Comparison of ENCODE assay signal across 32 cellular contexts in the genomic region with DNA sequence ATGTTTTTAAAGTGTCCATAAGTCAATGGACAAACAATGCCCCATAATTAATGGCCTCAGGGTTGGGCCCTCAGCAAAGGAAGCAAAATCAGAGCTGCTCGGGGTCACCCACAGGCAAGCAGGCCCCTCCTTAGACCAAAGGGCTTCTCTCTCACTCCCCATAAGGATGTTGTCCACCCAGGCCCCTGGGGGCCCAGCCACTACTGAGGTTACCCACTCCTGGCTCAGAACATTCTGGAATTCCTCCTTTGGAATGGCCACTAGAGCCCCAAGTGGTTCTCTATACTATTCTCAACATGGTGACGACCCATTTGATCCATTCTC. TPM values are rescaled to one million over a fixed set of nuclear protein-coding genes. Genes with fewer than 3 reads are reported as not detected.
"Had no signal": no experiment of that assay in that cellular context is flagged by ENCODE, and none has a peak within 500 bp of the region (broad histone marks: within the 10 kb centered on the region; RNA-seq: fewer than 3 reads in every experiment).

No MANE protein-coding gene starts in this region.

- H3K4me1 Mint-ChIP-seq: activated CD8-positive, alpha-beta memory T cell treated with anti-CD3 and anti-CD28 coated beads, Interleukin-2, amount 10 ng/mL, durations not matched to agents 7 days and 5 days; activated naive CD8-positive, alpha-beta T cell treated with anti-CD3 and anti-CD28 coated beads, Interleukin-2, amount 50 U/mL, for 24 hours had no signal

- H3K36me3 Mint-ChIP-seq: activated CD8-positive, alpha-beta memory T cell treated with anti-CD3 and anti-CD28 coated beads, Interleukin-2, amount 10 ng/mL, durations not matched to agents 7 days and 5 days; activated naive CD4-positive, alpha-beta T cell treated with anti-CD3 and anti-CD28 coated beads, Interleukin-2, amount 50 U/mL, for 72 hours had no signal

- H3K27ac ChIP-seq: brain microvascular endothelial cell, RWPE1, SJSA1 had no signal

- ATAC-seq: activated CD8-positive, alpha-beta memory T cell treated with anti-CD3 and anti-CD28 coated beads, Interleukin-2, amount 10 ng/mL, durations not matched to agents 7 days and 5 days; activated naive CD4-positive, alpha-beta T cell treated with anti-CD3 and anti-CD28 coated beads, Interleukin-2, amount 50 U/mL, for 72 hours; activated naive CD8-positive, alpha-beta T cell treated with anti-CD3 and anti-CD28 coated beads, Interleukin-2, amount 50 U/mL, for 24 hours; activated T-cell treated with anti-CD3 and anti-CD28 coated beads, Interleukin-2, amount 50 U/mL, for 4 hours; K562; SK-N-SH treated with all-trans-retinoic acid at 6 μM for 48 hours; WTC11 had no signal

- DNase-seq: activated CD4-positive, alpha-beta T cell treated with anti-CD3 and anti-CD28 coated beads for 48 hours; activated CD4-positive, alpha-beta T cell treated with anti-CD3 and anti-CD28 coated beads, Interleukin-2, amount 50 U/mL, for 4 hours; activated CD4-positive, CD25-positive, alpha-beta regulatory T cell treated with anti-CD3 and anti-CD28 coated beads, Interleukin-2, amount 50 U/mL, for 72 hours; activated CD8-positive, alpha-beta memory T cell treated with anti-CD3 and anti-CD28 coated beads, Interleukin-2, amount 10 ng/mL, durations not matched to agents 7 days and 5 days; activated effector memory CD4-positive, alpha-beta T cell treated with anti-CD3 and anti-CD28 coated beads, Interleukin-2, amount 50 U/mL, for 16 hours; activated naive CD4-positive, alpha-beta T cell treated with Interleukin-2 at 50 U/mL for 16 hours; activated naive CD8-positive, alpha-beta T cell treated with anti-CD3 and anti-CD28 coated beads, Interleukin-2, amount 50 U/mL, for 24 hours; activated T-cell treated with anti-CD3 and anti-CD28 coated beads, Interleukin-2, amount 50 U/mL, for 4 hours; amniotic stem cell; Karpas-422; MM.1S; NCI-H1105 treated with DMSO at 0.1 percent for 48 hours; NCI-H1436 treated with DMSO at 0.1 percent for 48 hours; NCI-H187; NCI-H2081; NCI-H510A treated with DMSO at 0.1 percent for 48 hours; NCI-H69; NK-92 treated with Interleukin-12 subunit alpha and Interleukin-12 subunit beta, amount 100 ng/mL, for 24 hours; OCI-M1; SW 1271; T-helper 9 cell had no signal

- H3K4me1 ChIP-seq: Peyer's patch had no signal

- H3K4me3 Mint-ChIP-seq: activated CD8-positive, alpha-beta memory T cell treated with anti-CD3 and anti-CD28 coated beads, Interleukin-2, amount 10 ng/mL, durations not matched to agents 7 days and 5 days; activated naive CD8-positive, alpha-beta T cell treated with anti-CD3 and anti-CD28 coated beads, Interleukin-2, amount 50 U/mL, for 24 hours; activated T-cell treated with anti-CD3 and anti-CD28 coated beads, Interleukin-2, amount 50 U/mL, for 4 hours; T-helper 1 cell treated with Interleukin-12 subunit alpha and Interleukin-12 subunit beta and Interleukin-4 antibody, amounts not matched to agents 30 μg/mL and 1 μg/mL, for 36 hours; WTC11 had no signal

- H3K36me3 ChIP-seq: brain microvascular endothelial cell, Peyer's patch, SJSA1 had no signal

- H3K27ac Mint-ChIP-seq: activated CD8-positive, alpha-beta memory T cell treated with anti-CD3 and anti-CD28 coated beads, Interleukin-2, amount 10 ng/mL, durations not matched to agents 7 days and 5 days; activated naive CD4-positive, alpha-beta T cell treated with anti-CD3 and anti-CD28 coated beads, Interleukin-2, amount 50 U/mL, for 72 hours; activated naive CD8-positive, alpha-beta T cell treated with anti-CD3 and anti-CD28 coated beads, Interleukin-2, amount 50 U/mL, for 24 hours; T-helper 1 cell treated with Interleukin-12 subunit alpha and Interleukin-12 subunit beta and Interleukin-4 antibody, amounts not matched to agents 30 μg/mL and 1 μg/mL, for 36 hours; WTC11 had no signal

- H3K9me3 ChIP-seq: Peyer's patch, SJSA1 had no signal

- H3K27me3 ChIP-seq: brain microvascular endothelial cell, Peyer's patch, SJSA1 had no signal

- H3K9me3 Mint-ChIP-seq: activated naive CD4-positive, alpha-beta T cell treated with anti-CD3 and anti-CD28 coated beads, Interleukin-2, amount 50 U/mL, for 72 hours; activated naive CD8-positive, alpha-beta T cell treated with anti-CD3 and anti-CD28 coated beads, Interleukin-2, amount 50 U/mL, for 24 hours; activated T-cell treated with anti-CD3 and anti-CD28 coated beads, Interleukin-2, amount 50 U/mL, for 4 hours; T-helper 1 cell treated with Interleukin-12 subunit alpha and Interleukin-12 subunit beta and Interleukin-4 antibody, amounts not matched to agents 30 μg/mL and 1 μg/mL, for 36 hours had no signal

- H3K4me3 ChIP-seq: K562, Peyer's patch, SJSA1 had no signal

RNA-seq across cellular contexts. Expression of a gene that starts 50.9 kb away (rescaled TPM):
- total RNA-seq: activated CD8-positive, alpha-beta memory T cell treated with anti-CD3 and anti-CD28 coated beads, Interleukin-2, amount 10 ng/mL, durations not matched to agents 7 days and 5 days; activated naive CD4-positive, alpha-beta T cell treated with anti-CD3 and anti-CD28 coated beads, Interleukin-2, amount 50 U/mL, for 72 hours; activated T-cell treated with anti-CD3 and anti-CD28 coated beads, Interleukin-2, amount 50 U/mL, for 4 hours; astrocyte; K562; Peyer's patch; Right ventricle myocardium superior; SJSA1; WTC11 had no signal
- polyA plus RNA-seq: K562 had no signal
